17 cellular contexts compared by ENCODE assay signal in genomic region chr4:13054410-13054970, GRCh38.
"Had no signal": no experiment of that assay in that cellular context is flagged by ENCODE, and none has a peak within 500 bp of the region (broad histone marks: within the 10 kb centered on the region; RNA-seq: fewer than 3 reads in every experiment).

No MANE protein-coding gene starts in this region.

- DNase-seq: cortex of kidney; dorsolateral prefrontal cortex; effector CD8-positive, alpha-beta T cell; foreskin fibroblast; mucosa of descending colon; naive thymus-derived CD8-positive, alpha-beta T cell; sigmoid colon; stimulated activated CD4-positive, alpha-beta T cell treated with anti-CD3 and anti-CD28 coated beads, Interleukin-12 subunit alpha, Interleukin-12 subunit beta, amount 100 ng/mL, for 4 hours; stimulated activated naive CD4-positive, alpha-beta T cell; stomach; substantia nigra had no signal

- H3K4me3 ChIP-seq: dorsolateral prefrontal cortex, mucosa of descending colon, right atrium auricular region, sigmoid colon, skin epidermis, stomach had no signal

- H3K9me3 ChIP-seq: mucosa of descending colon, neutrophil, right atrium auricular region, sigmoid colon, stomach had no signal

- H3K27ac ChIP-seq: dorsolateral prefrontal cortex, neutrophil, right atrium auricular region, sigmoid colon, skin epidermis, stomach had no signal

- H3K4me3 Mint-ChIP-seq: central memory CD8-positive, alpha-beta T cell; naive thymus-derived CD8-positive, alpha-beta T cell; type B pancreatic cell had no signal

- H3K4me1 Mint-ChIP-seq: central memory CD8-positive, alpha-beta T cell; naive thymus-derived CD8-positive, alpha-beta T cell had no signal

- H3K27me3 ChIP-seq: dorsolateral prefrontal cortex, neutrophil, right atrium auricular region, sigmoid colon, stomach had no signal

- H3K27me3 Mint-ChIP-seq: central memory CD8-positive, alpha-beta T cell had no signal

- H3K36me3 Mint-ChIP-seq: naive thymus-derived CD8-positive, alpha-beta T cell; type B pancreatic cell had no signal

- ATAC-seq: esophagus mucosa; mucosa of descending colon; naive thymus-derived CD8-positive, alpha-beta T cell had no signal

- H3K27ac Mint-ChIP-seq: naive thymus-derived CD8-positive, alpha-beta T cell; type B pancreatic cell had no signal

- H3K4me1 ChIP-seq: right atrium auricular region had no signal

- H3K36me3 ChIP-seq: neutrophil, right atrium auricular region, sigmoid colon, stomach had no signal
